In genomic region chr7:102066476-102066875, GRCh38 we compare ENCODE assay signal across 27 cellular contexts.
"Had no signal": no experiment of that assay in that cellular context is flagged by ENCODE, and none has a peak within 500 bp of the region (broad histone marks: within the 10 kb centered on the region; RNA-seq: fewer than 3 reads in every experiment).

No MANE protein-coding gene starts in this region.

- H3K27ac Mint-ChIP-seq: activated B cell treated with CpG ODN at 0.5 μM for 24 hours; activated CD8-positive, alpha-beta T cell treated with anti-CD3 and anti-CD28 coated beads for 36 hours; activated naive CD4-positive, alpha-beta T cell treated with anti-CD3 and anti-CD28 coated beads, Interleukin-2, amount 50 U/mL, for 24 hours; activated naive CD8-positive, alpha-beta T cell treated with anti-CD3 and anti-CD28 coated beads, Interleukin-2, amount 50 U/mL, for 24 hours; activated T-helper 17 cell treated with anti-CD3 and anti-CD28 coated beads, Interleukin-2, amount 50 U/mL, for 72 hours; mesothelial cell of epicardium; nephron progenitor cell; stimulated activated naive B cell treated with anti-CD40 and anti-IgM and Interleukin-4, amounts not matched to agents 10 μg/mL and 1 μg/mL and 100 μg/mL, for 72 hours; T-helper 1 cell treated with Interleukin-12 subunit alpha and Interleukin-12 subunit beta and Interleukin-4 antibody, amounts not matched to agents 30 μg/mL and 1 μg/mL, for 36 hours had no signal

- DNase-seq: activated B cell treated with CpG ODN at 0.5 μM for 24 hours; activated CD4-positive, alpha-beta T cell treated with anti-CD3 and anti-CD28 coated beads, Interleukin-2, amount 50 U/mL, for 1 hour; activated CD8-positive, alpha-beta T cell treated with anti-CD3 and anti-CD28 coated beads for 36 hours; activated naive CD8-positive, alpha-beta T cell treated with anti-CD3 and anti-CD28 coated beads, Interleukin-2, amount 50 U/mL, for 24 hours; activated T-cell treated with anti-CD3 and anti-CD28 coated beads, Interleukin-2, amount 50 U/mL, for 4 hours; amygdala; central memory CD4-positive, alpha-beta T cell; effector CD8-positive, alpha-beta T cell; erythroblast; gastrocnemius medialis; glutamatergic neuron; islet precursor cell; left ventricle myocardium superior; naive B cell; nephron progenitor cell; ovary; psoas muscle; stimulated activated CD4-positive, alpha-beta T cell treated with anti-CD3 and anti-CD28 coated beads, Interleukin-15, amount 100 ng/mL, for 24 hours; stimulated activated CD4-positive, alpha-beta T cell treated with anti-CD3 and anti-CD28 coated beads, Interleukin-2, amount 100 ng/mL, for 24 hours; stimulated activated naive B cell treated with anti-CD40 and anti-IgM and Interleukin-4, amounts not matched to agents 10 μg/mL and 1 μg/mL and 100 μg/mL, for 72 hours; tibial artery had no signal

- H3K9me3 Mint-ChIP-seq: activated B cell treated with CpG ODN at 0.5 μM for 24 hours; activated naive CD4-positive, alpha-beta T cell treated with anti-CD3 and anti-CD28 coated beads, Interleukin-2, amount 50 U/mL, for 24 hours; activated naive CD8-positive, alpha-beta T cell treated with anti-CD3 and anti-CD28 coated beads, Interleukin-2, amount 50 U/mL, for 24 hours; activated T-helper 17 cell treated with anti-CD3 and anti-CD28 coated beads, Interleukin-2, amount 50 U/mL, for 72 hours; stimulated activated naive B cell treated with anti-CD40 and anti-IgM and Interleukin-4, amounts not matched to agents 10 μg/mL and 1 μg/mL and 100 μg/mL, for 72 hours; T-helper 1 cell treated with Interleukin-12 subunit alpha and Interleukin-12 subunit beta and Interleukin-4 antibody, amounts not matched to agents 30 μg/mL and 1 μg/mL, for 36 hours had no signal

- H3K4me3 ChIP-seq: gastrocnemius medialis, ovary, psoas muscle, suprapubic skin, tibial artery had no signal

- H3K4me3 Mint-ChIP-seq: activated B cell treated with CpG ODN at 0.5 μM for 24 hours; activated CD8-positive, alpha-beta T cell treated with anti-CD3 and anti-CD28 coated beads for 36 hours; activated naive CD4-positive, alpha-beta T cell treated with anti-CD3 and anti-CD28 coated beads, Interleukin-2, amount 50 U/mL, for 24 hours; activated naive CD8-positive, alpha-beta T cell treated with anti-CD3 and anti-CD28 coated beads, Interleukin-2, amount 50 U/mL, for 24 hours; activated T-cell treated with anti-CD3 and anti-CD28 coated beads, Interleukin-2, amount 50 U/mL, for 4 hours; activated T-helper 17 cell treated with anti-CD3 and anti-CD28 coated beads, Interleukin-2, amount 50 U/mL, for 72 hours; mesothelial cell of epicardium; naive B cell; nephron progenitor cell; stimulated activated naive B cell treated with anti-CD40 and anti-IgM and Interleukin-4, amounts not matched to agents 10 μg/mL and 1 μg/mL and 100 μg/mL, for 72 hours; T-helper 1 cell treated with Interleukin-12 subunit alpha and Interleukin-12 subunit beta and Interleukin-4 antibody, amounts not matched to agents 30 μg/mL and 1 μg/mL, for 36 hours had no signal

- H3K27me3 Mint-ChIP-seq: activated B cell treated with CpG ODN at 0.5 μM for 24 hours; activated CD8-positive, alpha-beta T cell treated with anti-CD3 and anti-CD28 coated beads for 36 hours; activated naive CD4-positive, alpha-beta T cell treated with anti-CD3 and anti-CD28 coated beads, Interleukin-2, amount 50 U/mL, for 24 hours; activated naive CD8-positive, alpha-beta T cell treated with anti-CD3 and anti-CD28 coated beads, Interleukin-2, amount 50 U/mL, for 24 hours; activated T-helper 17 cell treated with anti-CD3 and anti-CD28 coated beads, Interleukin-2, amount 50 U/mL, for 72 hours; naive B cell; stimulated activated naive B cell treated with anti-CD40 and anti-IgM and Interleukin-4, amounts not matched to agents 10 μg/mL and 1 μg/mL and 100 μg/mL, for 72 hours had no signal

- H3K27me3 ChIP-seq: gastrocnemius medialis, neutrophil, ovary, suprapubic skin, tibial artery had no signal

- H3K36me3 ChIP-seq: ovary had no signal

- H3K9me3 ChIP-seq: gastrocnemius medialis, neutrophil, ovary, psoas muscle, suprapubic skin, tibial artery had no signal

- H3K27ac ChIP-seq: gastrocnemius medialis, neutrophil, ovary, psoas muscle, suprapubic skin, tibial artery had no signal

- H3K4me1 ChIP-seq: gastrocnemius medialis, psoas muscle, tibial artery had no signal

- ATAC-seq: activated CD8-positive, alpha-beta T cell treated with anti-CD3 and anti-CD28 coated beads for 36 hours; activated naive CD8-positive, alpha-beta T cell treated with anti-CD3 and anti-CD28 coated beads, Interleukin-2, amount 50 U/mL, for 24 hours; activated T-cell treated with anti-CD3 and anti-CD28 coated beads, Interleukin-2, amount 50 U/mL, for 4 hours; activated T-helper 17 cell treated with anti-CD3 and anti-CD28 coated beads, Interleukin-2, amount 50 U/mL, for 72 hours; gastrocnemius medialis; left ventricle myocardium superior; psoas muscle; stimulated activated naive B cell treated with anti-CD40 and anti-IgM and Interleukin-4, amounts not matched to agents 10 μg/mL and 1 μg/mL and 100 μg/mL, for 72 hours had no signal
